ENCODE assay signal across 23 cellular contexts in genomic region chr5:73825736-73826135, GRCh38.
DNase-seq lines count a peak whose midpoint lies in the region; ATAC-seq and TF ChIP-seq lines count a peak whose summit lies in the region.
"Had no signal": no experiment of that assay in that cellular context is flagged by ENCODE, and none has a peak within 500 bp of the region (broad histone marks: within the 10 kb centered on the region; RNA-seq: fewer than 3 reads in every experiment).

No MANE protein-coding gene starts in this region.

- TF ChIP-seq CTCF in RWPE2 (IDR thresholded peaks at IDR 0.05; ENCODE audit: poor library complexity, severe bottlenecking) (no peak), foreskin keratinocyte (conservative IDR thresholded peaks at IDR 0.05) (no peak), transverse colon (IDR thresholded peaks at IDR 0.05) (no peak)

- H3K9me3 ChIP-seq in RWPE2 (ENCODE audit: severe bottlenecking) (no peaks in the 10 kb centered on the region), transverse colon (no peaks in the 10 kb centered on the region)
- H3K9me3 ChIP-seq: Peyer's patch, spleen had no signal

- H3K27me3 ChIP-seq in RWPE2 (ENCODE audit: insufficient read depth, poor library complexity, severe bottlenecking) (no peaks in the 10 kb centered on the region), foreskin keratinocyte (no peaks in the 10 kb centered on the region), transverse colon (no peaks in the 10 kb centered on the region)
- H3K27me3 ChIP-seq: Peyer's patch, spleen had no signal

- H3K36me3 ChIP-seq in RWPE2 (ENCODE audit: low read depth) (peaks cover 23% of the 10 kb centered on the region), transverse colon (no peaks in the 10 kb centered on the region)
- H3K36me3 ChIP-seq: Peyer's patch, spleen had no signal

- no peak for ATAC-seq in RWPE2 (ENCODE audit: low read depth)
- no peak for ATAC-seq in foreskin keratinocyte
- no peak for ATAC-seq in HG03571 (IDR thresholded peaks at IDR 0.05; ENCODE audit: unreplicated experiment)
- no peak for ATAC-seq in HG03432 (IDR thresholded peaks at IDR 0.05; ENCODE audit: unreplicated experiment)
- ATAC-seq: left lobe of liver; stimulated activated naive CD8-positive, alpha-beta T cell treated with anti-CD3 and anti-CD28 coated beads, Interleukin-15, Interleukin-2, amounts not matched to agents 100 U/mL and 50 U/mL, for 24 hours had no signal

- TF ChIP-seq POLR2A in transverse colon (IDR thresholded peaks at IDR 0.05): no peak

- in situ Hi-C loops in transverse colon (cut with MboI; ENCODE audit: low pct_ligation_motif_present in 1 of 4, low pct_unique_long_range_greater_than_20kb in 1 of 4, low sequenced_read_pairs in 3 of 4): no loop called here

- H3K27ac ChIP-seq in RWPE2 (ENCODE audit: poor library complexity, severe bottlenecking) (peak overlapping the region; percentile 49), foreskin keratinocyte (peak overlapping the region; percentile 81), skin epidermis (peak overlapping the region in 15 of 21 experiments; percentile 8 to 81 (median 58)), transverse colon (no peak overlapping the region)
- H3K27ac ChIP-seq: Peyer's patch, spleen, VCaP had no signal

- DNase-seq in EL: peak; percentile 27
- DNase-seq in RWPE2 (ENCODE audit: low spot score): no peak
- DNase-seq in foreskin keratinocyte: no peak
- no peak for DNase-seq in foreskin melanocyte
- DNase-seq in transverse colon: no peak
- DNase-seq: activated CD4-positive, alpha-beta T cell treated with anti-CD3 and anti-CD28 coated beads, Interleukin-2, amount 10 ng/mL, durations not matched to agents 24 days and 14 days; C1 segment of cervical spinal cord; Calu3; effector CD4-positive, alpha-beta T cell; glutamatergic neuron; midbrain; NCI-H1417 treated with DMSO at 0.1 percent for 48 hours; NCI-H524; NK-92 treated with Interleukin-12 subunit alpha and Interleukin-12 subunit beta, amount 100 ng/mL, for 24 hours; Peyer's patch; spleen; stimulated activated CD4-positive, alpha-beta T cell treated with anti-CD3 and anti-CD28 coated beads, Interleukin-4, amount 100 ng/mL, for 1 hour; stimulated activated naive CD8-positive, alpha-beta T cell treated with anti-CD3 and anti-CD28 coated beads, Interleukin-15, Interleukin-2, amounts not matched to agents 100 U/mL and 50 U/mL, for 24 hours had no signal

- intact Hi-C loops in transverse colon (cut with DNase I; ENCODE audit: low total_unique reads): no loop called here

- H3K4me1 ChIP-seq in RWPE2 (ENCODE audit: insufficient read depth, poor library complexity, severe bottlenecking): peaks cover 39% of the 10 kb centered on the region
- H3K4me1 ChIP-seq in foreskin keratinocyte: peaks cover 33% of the 10 kb centered on the region
- H3K4me1 ChIP-seq in transverse colon: peaks cover 0 to 17% (median 5%) of the 10 kb centered on the region in 4 donors
- H3K4me1 ChIP-seq: Peyer's patch, spleen had no signal

- H3K4me3 ChIP-seq in RWPE2 (ENCODE audit: severe bottlenecking) (no peak overlapping the region), skin epidermis (no peak overlapping the region), transverse colon (no peak overlapping the region)
- H3K4me3 ChIP-seq: Peyer's patch, spleen had no signal

- TF ChIP-seq EP300 in transverse colon (IDR thresholded peaks at IDR 0.05; ENCODE audit: low read depth): no peak

Comparison
In these comparisons a context has a peak if more than half of its experiments do, and no peak if none do; other contexts are left out.
1. H3K27ac ChIP-seq: peak in RWPE2 (single experiment), foreskin keratinocyte (single experiment) and skin epidermis (15 of 21); none in transverse colon (0 of 4).